Comparison of ENCODE assay signal across 18 cellular contexts in the genomic region with DNA sequence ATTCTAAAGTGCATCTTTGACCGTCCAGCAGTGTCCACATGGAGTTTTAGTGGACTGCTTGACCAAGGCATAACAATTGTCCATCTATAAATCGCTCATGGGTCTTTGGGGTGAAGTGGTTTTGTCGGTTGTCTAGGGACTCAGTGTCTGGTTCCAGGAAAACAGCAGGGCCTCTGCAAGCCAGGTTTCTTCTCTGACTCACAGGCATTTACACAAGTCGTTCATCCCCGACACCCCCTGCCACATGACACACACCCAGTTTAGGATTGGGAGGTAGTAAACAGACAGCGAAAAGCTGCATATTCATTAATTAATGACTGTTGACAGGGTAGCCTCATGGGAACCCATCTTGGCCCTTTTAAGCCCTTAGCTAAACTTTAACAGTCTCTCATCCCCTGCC.
DNase-seq lines count a peak whose midpoint lies in the region; ATAC-seq, FAIRE-seq and TF ChIP-seq lines count a peak whose summit lies in the region.
"Had no signal": no experiment of that assay in that cellular context is flagged by ENCODE, and none has a peak within 500 bp of the region (broad histone marks: within the 10 kb centered on the region; RNA-seq: fewer than 3 reads in every experiment).

No MANE protein-coding gene starts in this region.

- peaks cover 47% of the 10 kb centered on the region for H3K4me1 Mint-ChIP-seq in nephron
- H3K4me1 Mint-ChIP-seq: CD8-positive, alpha-beta memory T cell; IgD-negative memory B cell had no signal

- H3K27ac Mint-ChIP-seq in nephron: peak overlapping the region in 2 of 3 experiments; percentile 43 to 53
- H3K27ac Mint-ChIP-seq: CD8-positive, alpha-beta memory T cell; IgD-negative memory B cell had no signal

- no peaks in the 10 kb centered on the region for H3K9me3 Mint-ChIP-seq in nephron
- H3K9me3 Mint-ChIP-seq: CD8-positive, alpha-beta memory T cell had no signal

- H3K4me3 Mint-ChIP-seq in nephron: no peak overlapping the region
- H3K4me3 Mint-ChIP-seq: CD8-positive, alpha-beta memory T cell; IgD-negative memory B cell had no signal

- peak; percentile 43 for FAIRE-seq in H54 (lab: Jason Lieb, UNC)

- TF ChIP-seq CTCF in nephron (IDR thresholded peaks at IDR 0.05; ENCODE audit: unreplicated experiment in 3 of 3): no peak

- no peak for TF ChIP-seq POLR2A in H54 (IDR thresholded peaks at IDR 0.05; ENCODE audit: low read depth, low read length)

- no peaks in the 10 kb centered on the region for H3K36me3 Mint-ChIP-seq in nephron (ENCODE audit: low read depth)
- H3K36me3 Mint-ChIP-seq: CD8-positive, alpha-beta memory T cell; IgD-negative memory B cell had no signal

- no peak for ATAC-seq in HG02763 (IDR thresholded peaks at IDR 0.05; ENCODE audit: unreplicated experiment)

- DNase-seq in ELF-1 (ENCODE audit: low read depth, low spot score) (peak; percentile 4), H54 (ENCODE audit: insufficient read length, low spot score) (no peak), astrocyte of the hippocampus (ENCODE audit: low read depth, low spot score) (peak; percentile 20), epidermal melanocyte (ENCODE audit: insufficient read length, low spot score) (no peak), pons (ENCODE audit: low spot score) (no peak)
- DNase-seq: ACHN; C1 segment of cervical spinal cord; CD8-positive, alpha-beta memory T cell; HCEC 1CT; Kasumi-1; NCI-H1105; NCI-H1694; NCI-H2081 treated with DMSO at 0.1 percent for 48 hours; NCI-H748 treated with DMSO at 0.1 percent for 48 hours; T-helper 1 cell had no signal

- H3K27me3 Mint-ChIP-seq in nephron (ENCODE audit: low read depth): no peaks in the 10 kb centered on the region

Comparison
In these comparisons a context has a peak if more than half of its experiments do, and no peak if none do; other contexts are left out.
1. DNase-seq: peak in ELF-1 (single experiment) and astrocyte of the hippocampus (single experiment); none in H54 (single experiment), epidermal melanocyte (single experiment) and pons (single experiment).